16 cellular contexts compared by ENCODE assay signal in the genomic region with DNA sequence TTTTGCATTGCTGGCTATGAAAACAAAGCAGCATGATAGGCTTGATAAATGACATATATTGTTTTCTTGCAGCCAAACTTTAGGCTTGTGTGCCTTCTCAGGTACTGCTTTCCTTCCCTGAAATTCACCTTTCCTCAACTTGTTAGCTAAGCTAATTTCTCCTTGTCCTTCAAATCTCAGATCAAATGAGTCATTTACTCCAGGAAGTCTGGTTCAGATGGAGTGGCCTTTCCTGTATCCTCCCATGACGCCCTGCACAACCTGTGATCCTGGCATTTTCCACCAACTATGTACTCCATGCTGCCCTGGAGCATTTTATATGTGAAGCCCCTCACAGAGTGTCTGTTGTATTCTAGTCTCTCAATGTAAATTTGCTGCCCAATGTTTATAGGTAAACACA.
"Had no signal": no experiment of that assay in that cellular context is flagged by ENCODE, and none has a peak within 500 bp of the region (broad histone marks: within the 10 kb centered on the region; RNA-seq: fewer than 3 reads in every experiment).

No MANE protein-coding gene starts in this region.

- H3K36me3 Mint-ChIP-seq: activated CD4-positive, alpha-beta memory T cell treated with anti-CD3 and anti-CD28 coated beads for 36 hours; activated CD8-positive, alpha-beta memory T cell treated with anti-CD3 and anti-CD28 coated beads, Interleukin-2, amount 10 ng/mL, durations not matched to agents 7 days and 5 days; activated naive CD4-positive, alpha-beta T cell treated with anti-CD3 and anti-CD28 coated beads, Interleukin-2, amount 10 ng/mL, durations not matched to agents 7 days and 5 days; neural progenitor cell had no signal

- H3K4me3 ChIP-seq: neural progenitor cell, ovary, stomach, thoracic aorta, upper lobe of right lung had no signal

- H3K27ac ChIP-seq: neural progenitor cell, ovary, upper lobe of right lung, WERI-Rb-1 had no signal

- H3K27me3 ChIP-seq: neural progenitor cell, ovary, stomach, upper lobe of right lung had no signal

- H3K36me3 ChIP-seq: neural progenitor cell, ovary, stomach, thoracic aorta, upper lobe of right lung, WERI-Rb-1 had no signal

- H3K4me1 ChIP-seq: neural progenitor cell, upper lobe of right lung had no signal

- H3K9me3 Mint-ChIP-seq: activated CD4-positive, alpha-beta memory T cell treated with anti-CD3 and anti-CD28 coated beads for 36 hours; activated naive CD4-positive, alpha-beta T cell treated with anti-CD3 and anti-CD28 coated beads, Interleukin-2, amount 10 ng/mL, durations not matched to agents 7 days and 5 days; activated T-helper 2 cell treated with anti-CD3 and anti-CD28 coated beads, Interferon-gamma antibody, Interleukin-2, Interleukin-4, amounts not matched to agents 10 μg/mL and 5 μg/mL and 100 μg/mL, durations not matched to agents 14 hours and 24 hours and 36 hours had no signal

- H3K9me3 ChIP-seq: ovary, stomach, thoracic aorta, upper lobe of right lung had no signal

- H3K4me1 Mint-ChIP-seq: activated CD8-positive, alpha-beta memory T cell treated with anti-CD3 and anti-CD28 coated beads, Interleukin-2, amount 10 ng/mL, durations not matched to agents 7 days and 5 days; activated naive CD4-positive, alpha-beta T cell treated with anti-CD3 and anti-CD28 coated beads, Interleukin-2, amount 10 ng/mL, durations not matched to agents 7 days and 5 days; T-helper 17 cell had no signal

- H3K27ac Mint-ChIP-seq: activated CD4-positive, alpha-beta memory T cell treated with anti-CD3 and anti-CD28 coated beads for 36 hours; activated CD8-positive, alpha-beta memory T cell treated with anti-CD3 and anti-CD28 coated beads, Interleukin-2, amount 10 ng/mL, durations not matched to agents 7 days and 5 days; activated naive CD4-positive, alpha-beta T cell treated with anti-CD3 and anti-CD28 coated beads, Interleukin-2, amount 10 ng/mL, durations not matched to agents 7 days and 5 days; activated T-helper 2 cell treated with anti-CD3 and anti-CD28 coated beads, Interferon-gamma antibody, Interleukin-2, Interleukin-4, amounts not matched to agents 10 μg/mL and 5 μg/mL and 100 μg/mL, durations not matched to agents 14 hours and 24 hours and 36 hours; neural progenitor cell; T-helper 17 cell had no signal

- DNase-seq: activated CD4-positive, alpha-beta memory T cell treated with anti-CD3 and anti-CD28 coated beads for 36 hours; activated CD8-positive, alpha-beta memory T cell treated with anti-CD3 and anti-CD28 coated beads, Interleukin-2, amount 10 ng/mL, durations not matched to agents 7 days and 5 days; activated naive CD4-positive, alpha-beta T cell treated with anti-CD3 and anti-CD28 coated beads, Interleukin-2, amount 10 ng/mL, durations not matched to agents 7 days and 5 days; activated T-cell treated with anti-CD3 and anti-CD28 coated beads, Interleukin-2, amount 50 U/mL, for 1 hour; head of caudate nucleus; left colon; mammary epithelial cell; ovary; stimulated activated CD4-positive, alpha-beta T cell treated with anti-CD3 and anti-CD28 coated beads, Interleukin-1b, Interleukin-23, amount 100 ng/mL, for 48 hours; stomach; T-helper 17 cell; upper lobe of right lung; WERI-Rb-1 had no signal

- H3K4me3 Mint-ChIP-seq: activated CD4-positive, alpha-beta memory T cell treated with anti-CD3 and anti-CD28 coated beads for 36 hours; activated CD8-positive, alpha-beta memory T cell treated with anti-CD3 and anti-CD28 coated beads, Interleukin-2, amount 10 ng/mL, durations not matched to agents 7 days and 5 days; activated naive CD4-positive, alpha-beta T cell treated with anti-CD3 and anti-CD28 coated beads, Interleukin-2, amount 10 ng/mL, durations not matched to agents 7 days and 5 days; neural progenitor cell; T-helper 17 cell had no signal

- ATAC-seq: activated CD8-positive, alpha-beta memory T cell treated with anti-CD3 and anti-CD28 coated beads, Interleukin-2, amount 10 ng/mL, durations not matched to agents 7 days and 5 days; left colon; T-helper 17 cell; upper lobe of right lung had no signal
